In the genomic region with DNA sequence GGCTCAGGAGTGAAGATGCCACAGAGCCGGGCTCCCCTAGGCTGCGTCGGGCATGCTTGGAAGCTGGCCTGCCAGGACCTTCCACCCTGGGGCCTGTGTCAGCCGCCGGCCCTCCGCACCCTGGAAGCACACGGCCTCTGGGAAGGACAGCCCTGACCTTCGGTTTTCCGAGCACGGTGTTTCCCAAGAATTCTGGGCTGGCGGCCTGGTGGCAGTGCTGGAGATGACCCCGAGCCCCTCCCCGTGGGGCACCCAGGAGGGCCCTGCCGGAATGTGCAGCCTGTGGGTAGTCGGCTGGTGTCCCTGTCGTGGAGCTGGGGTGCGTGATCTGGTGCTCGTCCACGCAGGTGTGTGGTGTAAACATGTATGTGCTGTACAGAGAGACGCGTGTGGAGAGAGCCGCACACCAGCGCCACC, we compare ENCODE assay signal across 1 cellular context.
TF ChIP-seq lines count a peak whose summit lies in the region.

No MANE protein-coding gene starts in this region.

TF ChIP-seq in HepG2, 621 proteins besides CTCF, POLR2A, EP300 and RAD21 (continued from another document and continues in another):
- TF ChIP-seq, protein P1, sequence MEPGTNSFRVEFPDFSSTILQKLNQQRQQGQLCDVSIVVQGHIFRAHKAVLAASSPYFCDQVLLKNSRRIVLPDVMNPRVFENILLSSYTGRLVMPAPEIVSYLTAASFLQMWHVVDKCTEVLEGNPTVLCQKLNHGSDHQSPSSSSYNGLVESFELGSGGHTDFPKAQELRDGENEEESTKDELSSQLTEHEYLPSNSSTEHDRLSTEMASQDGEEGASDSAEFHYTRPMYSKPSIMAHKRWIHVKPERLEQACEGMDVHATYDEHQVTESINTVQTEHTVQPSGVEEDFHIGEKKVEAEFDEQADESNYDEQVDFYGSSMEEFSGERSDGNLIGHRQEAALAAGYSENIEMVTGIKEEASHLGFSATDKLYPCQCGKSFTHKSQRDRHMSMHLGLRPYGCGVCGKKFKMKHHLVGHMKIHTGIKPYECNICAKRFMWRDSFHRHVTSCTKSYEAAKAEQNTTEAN (CRISPR knock-in tag; conservative IDR thresholded peaks at IDR 0.05): no peak
- TF ChIP-seq GATAD2A (CRISPR knock-in tag; IDR thresholded peaks at IDR 0.05) (peak; percentile 71), ETV6 (CRISPR knock-in tag; conservative IDR thresholded peaks at IDR 0.05) (no peak), MTF1 (CRISPR knock-in tag; IDR thresholded peaks at IDR 0.05) (no peak), RFX1 (IDR thresholded peaks at IDR 0.05) (no peak), ZNF224 (CRISPR knock-in tag; IDR thresholded peaks at IDR 0.05) (no peak), BHLHE40 (IDR thresholded peaks at IDR 0.05; ENCODE audit: low read length) (no peak), GFI1 (CRISPR knock-in tag; IDR thresholded peaks at IDR 0.05; ENCODE audit: borderline replicate concordance) (no peak), HNF4G (IDR thresholded peaks at IDR 0.05; ENCODE audit: borderline replicate concordance, low read depth, low read length) (no peak), HNF4G (CRISPR knock-in tag; IDR thresholded peaks at IDR 0.05; ENCODE audit: borderline replicate concordance, low read depth) (no peak; the same call in 1 of the 2 replicates), ZNF788 (CRISPR knock-in tag; IDR thresholded peaks at IDR 0.05; ENCODE audit: borderline replicate concordance) (peak; percentile 71; the same call in 1 of the 2 replicates), SCMH1 (CRISPR knock-in tag; IDR thresholded peaks at IDR 0.05; ENCODE audit: borderline replicate concordance) (no peak), ZNF563 (CRISPR knock-in tag; IDR thresholded peaks at IDR 0.05) (no peak; the same call in 1 of the 2 replicates), SMAD9 (CRISPR knock-in tag; IDR thresholded peaks at IDR 0.05) (no peak), ZNF660 (CRISPR knock-in tag; IDR thresholded peaks at IDR 0.05; ENCODE audit: borderline replicate concordance, low read depth) (no peak), ZNF484 (CRISPR knock-in tag; IDR thresholded peaks at IDR 0.05; ENCODE audit: borderline replicate concordance, low read depth) (no peak), GTF2F1 (IDR thresholded peaks at IDR 0.05; ENCODE audit: low read length) (no peak), ZNF292 (CRISPR knock-in tag; IDR thresholded peaks at IDR 0.05; ENCODE audit: borderline replicate concordance, low read depth) (no peak; the same call in 1 of the 2 replicates), AHR (CRISPR knock-in tag; IDR thresholded peaks at IDR 0.05) (no peak), HNRNPUL1 (IDR thresholded peaks at IDR 0.05; ENCODE audit: low read depth, low read length) (no peak), REPIN1 (CRISPR knock-in tag; IDR thresholded peaks at IDR 0.05; ENCODE audit: borderline replicate concordance, low read depth) (no peak)
- TF ChIP-seq, protein P2, sequence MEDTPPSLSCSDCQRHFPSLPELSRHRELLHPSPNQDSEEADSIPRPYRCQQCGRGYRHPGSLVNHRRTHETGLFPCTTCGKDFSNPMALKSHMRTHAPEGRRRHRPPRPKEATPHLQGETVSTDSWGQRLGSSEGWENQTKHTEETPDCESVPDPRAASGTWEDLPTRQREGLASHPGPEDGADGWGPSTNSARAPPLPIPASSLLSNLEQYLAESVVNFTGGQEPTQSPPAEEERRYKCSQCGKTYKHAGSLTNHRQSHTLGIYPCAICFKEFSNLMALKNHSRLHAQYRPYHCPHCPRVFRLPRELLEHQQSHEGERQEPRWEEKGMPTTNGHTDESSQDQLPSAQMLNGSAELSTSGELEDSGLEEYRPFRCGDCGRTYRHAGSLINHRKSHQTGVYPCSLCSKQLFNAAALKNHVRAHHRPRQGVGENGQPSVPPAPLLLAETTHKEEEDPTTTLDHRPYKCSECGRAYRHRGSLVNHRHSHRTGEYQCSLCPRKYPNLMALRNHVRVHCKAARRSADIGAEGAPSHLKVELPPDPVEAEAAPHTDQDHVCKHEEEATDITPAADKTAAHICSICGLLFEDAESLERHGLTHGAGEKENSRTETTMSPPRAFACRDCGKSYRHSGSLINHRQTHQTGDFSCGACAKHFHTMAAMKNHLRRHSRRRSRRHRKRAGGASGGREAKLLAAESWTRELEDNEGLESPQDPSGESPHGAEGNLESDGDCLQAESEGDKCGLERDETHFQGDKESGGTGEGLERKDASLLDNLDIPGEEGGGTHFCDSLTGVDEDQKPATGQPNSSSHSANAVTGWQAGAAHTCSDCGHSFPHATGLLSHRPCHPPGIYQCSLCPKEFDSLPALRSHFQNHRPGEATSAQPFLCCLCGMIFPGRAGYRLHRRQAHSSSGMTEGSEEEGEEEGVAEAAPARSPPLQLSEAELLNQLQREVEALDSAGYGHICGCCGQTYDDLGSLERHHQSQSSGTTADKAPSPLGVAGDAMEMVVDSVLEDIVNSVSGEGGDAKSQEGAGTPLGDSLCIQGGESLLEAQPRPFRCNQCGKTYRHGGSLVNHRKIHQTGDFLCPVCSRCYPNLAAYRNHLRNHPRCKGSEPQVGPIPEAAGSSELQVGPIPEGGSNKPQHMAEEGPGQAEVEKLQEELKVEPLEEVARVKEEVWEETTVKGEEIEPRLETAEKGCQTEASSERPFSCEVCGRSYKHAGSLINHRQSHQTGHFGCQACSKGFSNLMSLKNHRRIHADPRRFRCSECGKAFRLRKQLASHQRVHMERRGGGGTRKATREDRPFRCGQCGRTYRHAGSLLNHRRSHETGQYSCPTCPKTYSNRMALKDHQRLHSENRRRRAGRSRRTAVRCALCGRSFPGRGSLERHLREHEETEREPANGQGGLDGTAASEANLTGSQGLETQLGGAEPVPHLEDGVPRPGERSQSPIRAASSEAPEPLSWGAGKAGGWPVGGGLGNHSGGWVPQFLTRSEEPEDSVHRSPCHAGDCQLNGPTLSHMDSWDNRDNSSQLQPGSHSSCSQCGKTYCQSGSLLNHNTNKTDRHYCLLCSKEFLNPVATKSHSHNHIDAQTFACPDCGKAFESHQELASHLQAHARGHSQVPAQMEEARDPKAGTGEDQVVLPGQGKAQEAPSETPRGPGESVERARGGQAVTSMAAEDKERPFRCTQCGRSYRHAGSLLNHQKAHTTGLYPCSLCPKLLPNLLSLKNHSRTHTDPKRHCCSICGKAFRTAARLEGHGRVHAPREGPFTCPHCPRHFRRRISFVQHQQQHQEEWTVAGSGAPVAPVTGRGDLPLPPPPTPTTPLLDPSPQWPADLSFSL (CRISPR knock-in tag; IDR thresholded peaks at IDR 0.05): no peak
- TF ChIP-seq, protein P3, sequence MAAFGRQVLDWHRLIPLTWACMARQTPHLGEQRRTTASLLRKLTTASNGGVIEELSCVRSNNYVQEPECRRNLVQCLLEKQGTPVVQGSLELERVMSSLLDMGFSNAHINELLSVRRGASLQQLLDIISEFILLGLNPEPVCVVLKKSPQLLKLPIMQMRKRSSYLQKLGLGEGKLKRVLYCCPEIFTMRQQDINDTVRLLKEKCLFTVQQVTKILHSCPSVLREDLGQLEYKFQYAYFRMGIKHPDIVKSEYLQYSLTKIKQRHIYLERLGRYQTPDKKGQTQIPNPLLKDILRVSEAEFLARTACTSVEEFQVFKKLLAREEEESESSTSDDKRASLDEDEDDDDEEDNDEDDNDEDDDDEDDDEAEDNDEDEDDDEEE (CRISPR knock-in tag; IDR thresholded peaks at IDR 0.05): no peak
- TF ChIP-seq, protein P4, sequence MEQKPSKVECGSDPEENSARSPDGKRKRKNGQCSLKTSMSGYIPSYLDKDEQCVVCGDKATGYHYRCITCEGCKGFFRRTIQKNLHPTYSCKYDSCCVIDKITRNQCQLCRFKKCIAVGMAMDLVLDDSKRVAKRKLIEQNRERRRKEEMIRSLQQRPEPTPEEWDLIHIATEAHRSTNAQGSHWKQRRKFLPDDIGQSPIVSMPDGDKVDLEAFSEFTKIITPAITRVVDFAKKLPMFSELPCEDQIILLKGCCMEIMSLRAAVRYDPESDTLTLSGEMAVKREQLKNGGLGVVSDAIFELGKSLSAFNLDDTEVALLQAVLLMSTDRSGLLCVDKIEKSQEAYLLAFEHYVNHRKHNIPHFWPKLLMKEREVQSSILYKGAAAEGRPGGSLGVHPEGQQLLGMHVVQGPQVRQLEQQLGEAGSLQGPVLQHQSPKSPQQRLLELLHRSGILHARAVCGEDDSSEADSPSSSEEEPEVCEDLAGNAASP (CRISPR knock-in tag; IDR thresholded peaks at IDR 0.05; ENCODE audit: borderline replicate concordance): no peak
- TF ChIP-seq, protein P5, sequence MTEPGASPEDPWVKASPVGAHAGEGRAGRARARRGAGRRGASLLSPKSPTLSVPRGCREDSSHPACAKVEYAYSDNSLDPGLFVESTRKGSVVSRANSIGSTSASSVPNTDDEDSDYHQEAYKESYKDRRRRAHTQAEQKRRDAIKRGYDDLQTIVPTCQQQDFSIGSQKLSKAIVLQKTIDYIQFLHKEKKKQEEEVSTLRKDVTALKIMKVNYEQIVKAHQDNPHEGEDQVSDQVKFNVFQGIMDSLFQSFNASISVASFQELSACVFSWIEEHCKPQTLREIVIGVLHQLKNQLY (CRISPR knock-in tag; IDR thresholded peaks at IDR 0.05): no peak
- TF ChIP-seq, protein P6, sequence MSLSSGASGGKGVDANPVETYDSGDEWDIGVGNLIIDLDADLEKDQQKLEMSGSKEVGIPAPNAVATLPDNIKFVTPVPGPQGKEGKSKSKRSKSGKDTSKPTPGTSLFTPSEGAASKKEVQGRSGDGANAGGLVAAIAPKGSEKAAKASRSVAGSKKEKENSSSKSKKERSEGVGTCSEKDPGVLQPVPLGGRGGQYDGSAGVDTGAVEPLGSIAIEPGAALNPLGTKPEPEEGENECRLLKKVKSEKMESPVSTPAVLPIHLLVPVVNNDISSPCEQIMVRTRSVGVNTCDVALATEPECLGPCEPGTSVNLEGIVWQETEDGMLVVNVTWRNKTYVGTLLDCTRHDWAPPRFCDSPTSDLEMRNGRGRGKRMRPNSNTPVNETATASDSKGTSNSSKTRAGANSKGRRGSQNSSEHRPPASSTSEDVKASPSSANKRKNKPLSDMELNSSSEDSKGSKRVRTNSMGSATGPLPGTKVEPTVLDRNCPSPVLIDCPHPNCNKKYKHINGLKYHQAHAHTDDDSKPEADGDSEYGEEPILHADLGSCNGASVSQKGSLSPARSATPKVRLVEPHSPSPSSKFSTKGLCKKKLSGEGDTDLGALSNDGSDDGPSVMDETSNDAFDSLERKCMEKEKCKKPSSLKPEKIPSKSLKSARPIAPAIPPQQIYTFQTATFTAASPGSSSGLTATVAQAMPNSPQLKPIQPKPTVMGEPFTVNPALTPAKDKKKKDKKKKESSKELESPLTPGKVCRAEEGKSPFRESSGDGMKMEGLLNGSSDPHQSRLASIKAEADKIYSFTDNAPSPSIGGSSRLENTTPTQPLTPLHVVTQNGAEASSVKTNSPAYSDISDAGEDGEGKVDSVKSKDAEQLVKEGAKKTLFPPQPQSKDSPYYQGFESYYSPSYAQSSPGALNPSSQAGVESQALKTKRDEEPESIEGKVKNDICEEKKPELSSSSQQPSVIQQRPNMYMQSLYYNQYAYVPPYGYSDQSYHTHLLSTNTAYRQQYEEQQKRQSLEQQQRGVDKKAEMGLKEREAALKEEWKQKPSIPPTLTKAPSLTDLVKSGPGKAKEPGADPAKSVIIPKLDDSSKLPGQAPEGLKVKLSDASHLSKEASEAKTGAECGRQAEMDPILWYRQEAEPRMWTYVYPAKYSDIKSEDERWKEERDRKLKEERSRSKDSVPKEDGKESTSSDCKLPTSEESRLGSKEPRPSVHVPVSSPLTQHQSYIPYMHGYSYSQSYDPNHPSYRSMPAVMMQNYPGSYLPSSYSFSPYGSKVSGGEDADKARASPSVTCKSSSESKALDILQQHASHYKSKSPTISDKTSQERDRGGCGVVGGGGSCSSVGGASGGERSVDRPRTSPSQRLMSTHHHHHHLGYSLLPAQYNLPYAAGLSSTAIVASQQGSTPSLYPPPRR (CRISPR knock-in tag; IDR thresholded peaks at IDR 0.05; ENCODE audit: borderline replicate concordance): no peak
- TF ChIP-seq, protein P7, sequence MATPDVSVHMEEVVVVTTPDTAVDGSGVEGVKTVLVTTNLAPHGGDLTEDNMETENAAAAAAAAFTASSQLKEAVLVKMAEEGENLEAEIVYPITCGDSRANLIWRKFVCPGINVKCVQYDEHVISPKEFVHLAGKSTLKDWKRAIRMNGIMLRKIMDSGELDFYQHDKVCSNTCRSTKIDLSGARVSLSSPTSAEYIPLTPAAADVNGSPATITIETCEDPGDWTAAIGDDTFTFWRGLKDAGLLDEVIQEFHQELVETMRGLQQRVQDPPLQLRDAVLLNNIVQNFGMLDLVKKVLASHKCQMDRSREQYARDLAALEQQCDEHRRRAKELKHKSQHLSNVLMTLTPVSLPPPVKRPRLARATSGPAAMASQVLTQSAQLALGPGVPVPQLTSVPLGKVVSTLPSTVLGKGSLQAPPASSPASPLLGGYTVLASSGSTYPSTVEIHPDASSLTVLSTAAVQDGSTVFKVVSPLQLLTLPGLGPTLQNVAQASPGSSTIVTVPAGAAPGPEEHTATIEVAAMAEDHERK (CRISPR knock-in tag; IDR thresholded peaks at IDR 0.05; ENCODE audit: low read depth): no peak
- TF ChIP-seq, protein P8, sequence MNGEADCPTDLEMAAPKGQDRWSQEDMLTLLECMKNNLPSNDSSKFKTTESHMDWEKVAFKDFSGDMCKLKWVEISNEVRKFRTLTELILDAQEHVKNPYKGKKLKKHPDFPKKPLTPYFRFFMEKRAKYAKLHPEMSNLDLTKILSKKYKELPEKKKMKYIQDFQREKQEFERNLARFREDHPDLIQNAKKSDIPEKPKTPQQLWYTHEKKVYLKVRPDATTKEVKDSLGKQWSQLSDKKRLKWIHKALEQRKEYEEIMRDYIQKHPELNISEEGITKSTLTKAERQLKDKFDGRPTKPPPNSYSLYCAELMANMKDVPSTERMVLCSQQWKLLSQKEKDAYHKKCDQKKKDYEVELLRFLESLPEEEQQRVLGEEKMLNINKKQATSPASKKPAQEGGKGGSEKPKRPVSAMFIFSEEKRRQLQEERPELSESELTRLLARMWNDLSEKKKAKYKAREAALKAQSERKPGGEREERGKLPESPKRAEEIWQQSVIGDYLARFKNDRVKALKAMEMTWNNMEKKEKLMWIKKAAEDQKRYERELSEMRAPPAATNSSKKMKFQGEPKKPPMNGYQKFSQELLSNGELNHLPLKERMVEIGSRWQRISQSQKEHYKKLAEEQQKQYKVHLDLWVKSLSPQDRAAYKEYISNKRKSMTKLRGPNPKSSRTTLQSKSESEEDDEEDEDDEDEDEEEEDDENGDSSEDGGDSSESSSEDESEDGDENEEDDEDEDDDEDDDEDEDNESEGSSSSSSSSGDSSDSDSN (CRISPR knock-in tag; IDR thresholded peaks at IDR 0.05): peak; percentile 93
- TF ChIP-seq, protein P9, sequence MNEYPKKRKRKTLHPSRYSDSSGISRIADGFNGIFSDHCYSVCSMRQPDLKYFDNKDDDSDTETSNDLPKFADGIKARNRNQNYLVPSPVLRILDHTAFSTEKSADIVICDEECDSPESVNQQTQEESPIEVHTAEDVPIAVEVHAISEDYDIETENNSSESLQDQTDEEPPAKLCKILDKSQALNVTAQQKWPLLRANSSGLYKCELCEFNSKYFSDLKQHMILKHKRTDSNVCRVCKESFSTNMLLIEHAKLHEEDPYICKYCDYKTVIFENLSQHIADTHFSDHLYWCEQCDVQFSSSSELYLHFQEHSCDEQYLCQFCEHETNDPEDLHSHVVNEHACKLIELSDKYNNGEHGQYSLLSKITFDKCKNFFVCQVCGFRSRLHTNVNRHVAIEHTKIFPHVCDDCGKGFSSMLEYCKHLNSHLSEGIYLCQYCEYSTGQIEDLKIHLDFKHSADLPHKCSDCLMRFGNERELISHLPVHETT (CRISPR knock-in tag; conservative IDR thresholded peaks at IDR 0.05): no peak
